15 cellular contexts compared by ENCODE assay signal in the genomic region with DNA sequence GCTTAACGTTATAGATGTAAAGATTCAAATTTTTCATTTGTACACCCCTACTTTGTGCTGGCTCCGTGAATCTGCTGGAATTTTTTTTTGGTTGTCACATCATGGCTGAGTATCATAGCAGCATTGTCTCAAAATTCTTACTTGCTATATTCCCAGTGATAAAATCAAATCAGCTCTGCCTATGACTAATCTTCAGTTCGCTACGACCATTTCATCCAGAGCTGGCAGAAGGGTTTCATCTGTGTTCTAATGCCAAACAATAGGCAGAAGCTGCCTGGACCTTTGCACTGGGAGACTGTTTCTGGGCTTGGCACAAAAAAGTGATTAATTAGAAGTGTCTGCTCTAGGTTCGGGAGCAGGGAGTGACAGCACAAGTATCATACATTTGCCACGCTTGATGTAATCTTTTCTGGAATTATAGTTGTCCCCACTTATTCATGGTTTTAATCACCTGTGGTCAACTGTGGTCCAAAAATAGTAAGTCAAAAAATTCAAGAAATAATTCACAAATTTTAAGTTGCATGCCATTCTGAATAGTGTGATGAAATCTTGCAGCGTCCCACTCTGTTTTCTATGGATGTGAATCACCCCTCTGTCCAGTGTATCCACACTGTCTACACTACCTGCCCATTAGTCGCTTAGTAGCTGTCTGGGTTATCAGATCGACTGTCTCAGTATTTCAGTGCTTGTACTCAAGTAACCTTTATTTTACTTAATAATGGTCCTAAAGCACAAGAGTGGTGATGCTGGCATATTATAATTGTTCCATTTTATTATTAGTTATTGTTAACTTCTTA.
A peak's percentile ranks its signal among the peaks of the same experiment; 100 is the strongest.
DNase-seq lines count a peak whose midpoint lies in the region; ATAC-seq, FAIRE-seq and TF ChIP-seq lines count a peak whose summit lies in the region.
"Had no signal": no experiment of that assay in that cellular context is flagged by ENCODE, and none has a peak within 500 bp of the region (broad histone marks: within the 10 kb centered on the region; RNA-seq: fewer than 3 reads in every experiment).

No MANE protein-coding gene starts in this region.

- H3K36me3 ChIP-seq in SJCRH30 (no peaks in the 10 kb centered on the region), heart right ventricle (no peaks in the 10 kb centered on the region)

- peak; percentile 27 for DNase-seq in DMS79 treated with DMSO at 0.1 percent for 48 hours (lab: John Stamatoyannopoulos, UW)
- DNase-seq in DMS79 (lab: John Stamatoyannopoulos, UW): no peak
- DNase-seq in EL: peak; percentile 12
- DNase-seq in SJCRH30: peak in 1 of 2 experiments; percentile 5
- peak; percentile 46 for DNase-seq in fibroblast of the aortic adventitia (ENCODE audit: low read depth)
- no peak for DNase-seq in NCI-H69 (lab: John Stamatoyannopoulos, UW)
- no peak for DNase-seq in heart right ventricle
- DNase-seq in HTR-8/SVneo (ENCODE audit: insufficient read length, low spot score): no peak
- DNase-seq: C1 segment of cervical spinal cord; CD4-positive, alpha-beta memory T cell; GOT3; H9 had no signal

- H3K9me3 ChIP-seq in SJCRH30 (replicated peaks) (no peaks in the 10 kb centered on the region), heart right ventricle (no peaks in the 10 kb centered on the region)

- ATAC-seq in heart right ventricle: no peak
- ATAC-seq: HepG2 had no signal

- H3K27me3 ChIP-seq in SJCRH30: no peaks in the 10 kb centered on the region
- H3K27me3 ChIP-seq in heart right ventricle: peaks cover 0 to 9% (median 0%) of the 10 kb centered on the region in 7 donors

- FAIRE-seq in HTR-8/SVneo (lab: Jason Lieb, UNC): no peak
- FAIRE-seq: GM12891, HepG2 had no signal

- WGBS in heart right ventricle, 2 donors: 80% methylated on average over 9 of the region's 9 CpGs

- intact Hi-C loops in heart right ventricle (cut with DNase I): no loop called here

- H3K27ac ChIP-seq in SJCRH30: peak overlapping the region; percentile 29; the same call in 1 of the 2 replicates
- no peak overlapping the region for H3K27ac ChIP-seq in heart right ventricle
- H3K27ac ChIP-seq: 22Rv1 had no signal

- peaks cover 7% of the 10 kb centered on the region for H3K4me1 ChIP-seq in SJCRH30
- no peaks in the 10 kb centered on the region for H3K4me1 ChIP-seq in heart right ventricle

- TF ChIP-seq CTCF in fibroblast of the aortic adventitia (IDR thresholded peaks at IDR 0.05; ENCODE audit: insufficient read depth, low read length) (no peak), heart right ventricle (IDR thresholded peaks at IDR 0.05) (no peak)

- H3K4me3 ChIP-seq in SJCRH30 (no peak overlapping the region), fibroblast of the aortic adventitia (ENCODE audit: low read depth, low read length) (no peak overlapping the region), heart right ventricle (no peak overlapping the region)

Comparison
In these comparisons a context has a peak if more than half of its experiments do, and no peak if none do; other contexts are left out.
1. DNase-seq: peak in DMS79 treated with DMSO at 0.1 percent for 48 hours (single experiment), EL (single experiment) and fibroblast of the aortic adventitia (single experiment); none in DMS79 (single experiment), NCI-H69 (single experiment), heart right ventricle (0 of 2) and HTR-8/SVneo (single experiment).